15 cellular contexts compared by ENCODE assay signal in genomic region chr7:1727812-1728570, GRCh38. TPM values are rescaled to one million over a fixed set of nuclear protein-coding genes. Genes with fewer than 3 reads are reported as not detected.
DNase-seq lines count a peak whose midpoint lies in the region; ATAC-seq, FAIRE-seq and TF ChIP-seq lines count a peak whose summit lies in the region.
"Had no signal": no experiment of that assay in that cellular context is flagged by ENCODE, and none has a peak within 500 bp of the region (broad histone marks: within the 10 kb centered on the region; RNA-seq: fewer than 3 reads in every experiment).

No MANE protein-coding gene starts in this region.

- no TSS peak for BruUV-seq in HepG2 (replicated peaks; lab: Mats Ljungman, UMichigan)
- no TSS peak for BruUV-seq in K562 (replicated peaks; lab: Mats Ljungman, UMichigan)

- TF ChIP-seq EP300 in HepG2 (IDR thresholded peaks at IDR 0.05; ENCODE audit: low read depth in 2 of 2, low read length in 2 of 2) (no peak), HepG2 (CRISPR knock-in tag; IDR thresholded peaks at IDR 0.05; ENCODE audit: borderline replicate concordance) (no peak), K562 (IDR thresholded peaks at IDR 0.05; ENCODE audit: low read length) (no peak)

- peaks cover 23% of the 10 kb centered on the region for H3K4me1 ChIP-seq in HepG2 (ENCODE audit: insufficient read depth, low read length)
- H3K4me1 ChIP-seq in right lobe of liver = no peaks in the 10 kb centered on the region
- H3K4me1 ChIP-seq in K562 (replicated peaks in 1 of 2; ENCODE audit: control insufficient read depth in 2 of 2, insufficient read depth in 2 of 2, low read length in 2 of 2) = peaks cover 0 to 22% of the 10 kb centered on the region in 2 experiments; a peak in 1 of 5 replicates

- H3K27ac ChIP-seq in HepG2 (ENCODE audit: extremely low read length, insufficient read depth, low read length) (no peak overlapping the region), right lobe of liver (no peak overlapping the region), K562 (ENCODE audit: extremely low read depth, low read depth, low read length) (no peak overlapping the region)
- H3K27ac ChIP-seq: BLaER1 treated with 17β-estradiol and CSF1 and Interleukin-3, amounts not matched to agents 10 nM and 100 nM had no signal

- H4K20me1 ChIP-seq in HepG2 (ENCODE audit: insufficient read depth, low read length) (no peaks in the 10 kb centered on the region), K562 (replicated peaks; ENCODE audit: control insufficient read depth, insufficient read depth, low read length) (0 out of 2 replicates have a peak, but pooled peaks cover 3% of the 10 kb centered on the region)
- H4K20me1 ChIP-seq: BLaER1 treated with 17β-estradiol and CSF1 and Interleukin-3, amounts not matched to agents 10 nM and 100 nM had no signal

- TF ChIP-seq CTCF in HepG2 (CRISPR knock-in tag; IDR thresholded peaks at IDR 0.05) = no peak
- no peak for TF ChIP-seq CTCF in right lobe of liver (IDR thresholded peaks at IDR 0.05)
- TF ChIP-seq CTCF in K562 (IDR thresholded peaks at IDR 0.05 in 2 of 3, conservative IDR thresholded peaks at IDR 0.05 in 1 of 3; ENCODE audit: insufficient read depth in 2 of 3, low read depth in 1 of 3, low read length in 3 of 3) = no peak

- H3K4me2 ChIP-seq in HepG2 (ENCODE audit: low read depth, low read length) (no peak overlapping the region), K562 (ENCODE audit: insufficient read depth, low read length) (no peak overlapping the region)
- H3K4me2 ChIP-seq: BLaER1 treated with 17β-estradiol and CSF1 and Interleukin-3, amounts not matched to agents 10 nM and 100 nM; GM23338 had no signal

- TF ChIP-seq POLR2A in HepG2 (IDR thresholded peaks at IDR 0.05; ENCODE audit: insufficient read depth in 1 of 2, low read depth in 2 of 2, low read length in 2 of 2) = no peak
- TF ChIP-seq POLR2A in right lobe of liver (IDR thresholded peaks at IDR 0.05) = no peak
- no peak for TF ChIP-seq POLR2A in K562 (conservative IDR thresholded peaks at IDR 0.05)

- in situ Hi-C loops in HepG2 (cut with HindIII; ENCODE audit: extremely low pct_ligation_motif_present, low pct_unique_long_range_greater_than_20kb) = no loop called here
- in situ Hi-C loops in K562 (cut with MboI) = no loop called here

- H2AFZ ChIP-seq in HepG2 (ENCODE audit: low read length) (no peak overlapping the region), K562 (ENCODE audit: low read depth, low read length) (no peak overlapping the region)
- H2AFZ ChIP-seq: GM23338 had no signal

- 58% methylated on average over 7 of the region's 15 CpGs for WGBS in HepG2 (ENCODE audit: low lambda C conversion rate)
- WGBS in right lobe of liver (ENCODE audit: insufficient coverage, low coverage, low lambda C conversion rate, missing lambda C conversion rate) = 71% methylated on average over 6 of the region's 15 CpGs
- 2% methylated on average over 14 of the region's 15 CpGs for WGBS in K562 (ENCODE audit: insufficient coverage, low coverage, missing lambda C conversion rate)

- intact Hi-C loops in HepG2 (cut with micrococcal nuclease; ENCODE audit: unreplicated experiment) = no loop called here
- intact Hi-C loops in right lobe of liver (cut with DNase I) = no loop called here
- intact Hi-C loops in K562 (cut with micrococcal nuclease) = no loop called here

- H3K4me3 ChIP-seq in HepG2 (replicated peaks in 1 of 3; ENCODE audit: insufficient read depth in 1 of 3, low read depth in 2 of 3, low read length in 3 of 3) (peak overlapping the region in 1 of 3 experiments; percentile 8; a peak in 1 of 6 replicates), right lobe of liver (no peak overlapping the region), K562 (no peak overlapping the region)
- H3K4me3 ChIP-seq: BLaER1 treated with 17β-estradiol and CSF1 and Interleukin-3, amounts not matched to agents 10 nM and 100 nM; GM23338 had no signal

- DNase-seq in HepG2 (ENCODE audit: low spot score) (no peak), right lobe of liver (no peak), NCI-H1105 treated with DMSO at 0.1 percent for 48 hours (lab: John Stamatoyannopoulos, UW) (peak; percentile 36), K562 (ENCODE audit: extremely low read depth in 1 of 4, low spot score in 3 of 4) (no peak), urothelium cell line (ENCODE audit: low spot score) (no peak), iPS-NIHi7 (ENCODE audit: extremely low spot score) (no peak)
- DNase-seq: AML-193; CD4-positive, CD25-positive, alpha-beta regulatory T cell; DMS 273 treated with DMSO at 0.1 percent for 48 hours; H7; IMR-90 had no signal

- H3K9ac ChIP-seq in HepG2 (ENCODE audit: insufficient read depth, low read depth, low read length) (no peak overlapping the region), K562 (ENCODE audit: insufficient read depth in 1 of 2, low read depth in 2 of 2, low read length in 2 of 2) (no peak overlapping the region)
- H3K9ac ChIP-seq: BLaER1 treated with 17β-estradiol and CSF1 and Interleukin-3, amounts not matched to agents 10 nM and 100 nM had no signal

- ATAC-seq in HepG2 (peak; percentile 68), right lobe of liver (no peak), K562 (peak; percentile 20; the same call in 1 of the 3 replicates), GM21825 (IDR thresholded peaks at IDR 0.05; ENCODE audit: unreplicated experiment) (no peak), GM19328 (IDR thresholded peaks at IDR 0.05; ENCODE audit: unreplicated experiment) (no peak)
- ATAC-seq: GM23338 had no signal

- H3K79me2 ChIP-seq in HepG2 (ENCODE audit: insufficient read depth, low read length) (no peaks in the 10 kb centered on the region), K562 (ENCODE audit: control insufficient read depth, insufficient read depth, low read length) (no peaks in the 10 kb centered on the region)

- FAIRE-seq in HepG2 (lab: Jason Lieb, UNC) (no peak), K562 (lab: Jason Lieb, UNC) (no peak), urothelium cell line (lab: Jason Lieb, UNC) (peak; percentile 79)

- H3K9me1 ChIP-seq in K562 (ENCODE audit: control insufficient read depth, insufficient read depth, low read length) = no peaks in the 10 kb centered on the region

- H3K9me3 ChIP-seq in HepG2 (ENCODE audit: low read length) (peaks cover 22% of the 10 kb centered on the region; the same call in 1 of the 2 replicates), right lobe of liver (no peaks in the 10 kb centered on the region), K562 (replicated peaks; ENCODE audit: control insufficient read depth, insufficient read depth, low read depth, low read length) (no peaks in the 10 kb centered on the region)

- CTCF ChIA-PET in HepG2 (lab: Yijun Ruan, JAX; ENCODE audit: low intra/inter-chr PET ratio, low total read pairs) (no interaction called here), K562 (lab: Yijun Ruan, JAX; ENCODE audit: low intra/inter-chr PET ratio) (no interaction called here)

- H3K27me3 ChIP-seq in HepG2 (ENCODE audit: control insufficient read depth in 1 of 2, insufficient read depth in 2 of 2, low read length in 2 of 2) = peaks cover 2 to 23% of the 10 kb centered on the region in 2 experiments; a peak in 4 of 5 replicates
- no peaks in the 10 kb centered on the region for H3K27me3 ChIP-seq in right lobe of liver
- peaks cover 51 to 82% of the 10 kb centered on the region in 2 experiments for H3K27me3 ChIP-seq in K562 (ENCODE audit: control insufficient read depth in 2 of 2, insufficient read depth in 2 of 2, low read length in 2 of 2)
- H3K27me3 ChIP-seq: BLaER1 treated with 17β-estradiol and CSF1 and Interleukin-3, amounts not matched to agents 10 nM and 100 nM had no signal

- no peak for TF ChIP-seq RAD21 in HepG2 (CRISPR knock-in tag; IDR thresholded peaks at IDR 0.05)
- TF ChIP-seq RAD21 in K562 (CRISPR knock-in tag; conservative IDR thresholded peaks at IDR 0.05 in 1 of 2, IDR thresholded peaks at IDR 0.05 in 1 of 2) = no peak

- H3K36me3 ChIP-seq in HepG2 (replicated peaks in 1 of 2; ENCODE audit: control insufficient read depth in 1 of 2, insufficient read depth in 2 of 2, low read length in 2 of 2) (no peaks in the 10 kb centered on the region), right lobe of liver (no peaks in the 10 kb centered on the region), K562 (ENCODE audit: control insufficient read depth, insufficient read depth, low read length) (no peaks in the 10 kb centered on the region)

- POLR2A ChIA-PET in HepG2 (lab: Yijun Ruan, JAX) (no interaction called here), K562 (lab: Yijun Ruan, JAX) (no interaction called here)

RNA-seq across cellular contexts. Expression of gene ELFN1, which starts 57.9 kb away (rescaled TPM):
- total RNA-seq in HepG2 (2016; rRNA removed; fragmentation: Illumina TruSeq; extraction: Trizol) = 0.13 and 0.18 TPM in 2 replicates
- 0.10 TPM in 1 of 2 replicates, not detected in the other for total RNA-seq in HepG2 (2016; cell fraction: cytosol; rRNA removed; fragmentation: Illumina TruSeq; extraction: Trizol; ENCODE audit: low read depth)
- total RNA-seq in HepG2 (2016; cell fraction: insoluble cytoplasmic fraction; rRNA removed; fragmentation: Illumina TruSeq; extraction: Trizol) = 0.21 and 0.28 TPM in 2 replicates
- total RNA-seq in HepG2 (2016; cell fraction: membrane; rRNA removed; fragmentation: Illumina TruSeq; extraction: Trizol) = 0.10 and 0.12 TPM in 2 replicates
- total RNA-seq in HepG2 (2016; cell fraction: nucleus; rRNA removed; fragmentation: Illumina TruSeq; extraction: Trizol) = 0.13 and 0.19 TPM in 2 replicates
- polyA plus RNA-seq in HepG2 (2011; rRNA removed) = 0.13 and 1.5 TPM in 2 replicates
- polyA plus RNA-seq in HepG2 (2011; cell fraction: cytosol; rRNA removed) = 0.32 and 1.0 TPM in 2 replicates
- polyA plus RNA-seq in HepG2 (2011; cell fraction: nucleus; rRNA removed) = 0.48 and 1.6 TPM in 2 replicates
- 0.28 and 1.0 TPM in 2 replicates for polyA plus RNA-seq in HepG2 (2012)
- 0.03 and 0.05 TPM in 2 replicates for polyA plus RNA-seq in HepG2 (2016; cell fraction: cytosol; fragmentation: Illumina TruSeq; extraction: Trizol; ENCODE audit: low read depth)
- polyA plus RNA-seq in HepG2 (2016; cell fraction: insoluble cytoplasmic fraction; fragmentation: Illumina TruSeq; extraction: Trizol; ENCODE audit: low read depth) = 0.22 and 0.29 TPM in 2 replicates
- 0.09 and 0.12 TPM in 2 replicates for polyA plus RNA-seq in HepG2 (2016; cell fraction: membrane; fragmentation: Illumina TruSeq; extraction: Trizol; ENCODE audit: low read depth)
- 0.27 and 0.31 TPM in 2 replicates for polyA plus RNA-seq in HepG2 (2016; cell fraction: nucleus; fragmentation: Illumina TruSeq; extraction: Trizol; ENCODE audit: insufficient read depth, low read depth)
- polyA minus RNA-seq in HepG2 (2011; rRNA and poly(A)+ RNA removed; ENCODE audit: low replicate concordance) = 0.21 and 0.50 TPM in 2 replicates
- polyA minus RNA-seq in HepG2 (2011; cell fraction: cytosol; rRNA and poly(A)+ RNA removed) = 0.18 and 1.1 TPM in 2 replicates
- polyA minus RNA-seq in HepG2 (2011; cell fraction: nucleus; rRNA and poly(A)+ RNA removed) = 0.13 and 0.50 TPM in 2 replicates
- 10 to 100 TPM in 1 of 6 experiments, 1 to 10 TPM in 5; 5.4 to 13.0 (median 7.5) TPM for total RNA-seq in right lobe of liver
- total RNA-seq in K562 (2011; cell fraction: chromatin; rRNA removed; ENCODE audit: low replicate concordance) = 0.25 TPM in 1 of 2 replicates, not detected in the other
- 0.39 and 0.67 TPM in 2 replicates for total RNA-seq in K562 (2011; cell fraction: nucleolus; rRNA removed)
- 0.07 and 0.31 TPM in 2 replicates for total RNA-seq in K562 (2011; cell fraction: nucleoplasm; rRNA removed)
- 0.23 and 0.45 TPM in 2 replicates for total RNA-seq in K562 (2014; rRNA removed)
- 0.04 and 0.06 TPM in 2 replicates for total RNA-seq in K562 (2014; rRNA removed; fragmentation: Illumina TruSeq; extraction: Trizol)
- total RNA-seq in K562 (2015; rRNA removed; fragmentation: Illumina TruSeq; extraction: Trizol) = 0.08 and 0.18 TPM in 2 replicates
- 0.45 and 0.64 TPM in 2 replicates for total RNA-seq in K562 (2021)
- 0.13 and 0.41 TPM in 2 replicates for polyA plus RNA-seq in K562 (2011; rRNA removed)
- 0.44 and 0.81 TPM in 2 replicates for polyA plus RNA-seq in K562 (2011; cell fraction: cytosol; rRNA removed)
- polyA plus RNA-seq in K562 (2011; cell fraction: nucleus; rRNA removed) = 0.26 and 0.31 TPM in 2 replicates
- polyA plus RNA-seq in K562 (2012) = 0.35 and 0.39 TPM in 2 replicates
- polyA plus RNA-seq in K562 (2014; fragmentation: Illumina TruSeq; extraction: Trizol) = 0.06 and 0.28 TPM in 2 replicates
- not detected for polyA plus RNA-seq in K562 (2014; fragmentation: Nextera tagmentation; extraction: Ambion mirVana)
- polyA plus RNA-seq in K562 (2014; rRNA removed) = 0.11 and 0.33 TPM in 2 replicates
- 0.07 and 0.15 TPM in 2 replicates for polyA minus RNA-seq in K562 (2011; rRNA and poly(A)+ RNA removed)
- polyA minus RNA-seq in K562 (2011; cell fraction: cytosol; rRNA and poly(A)+ RNA removed) = 0.38 and 1.0 TPM in 2 replicates
- polyA minus RNA-seq in K562 (2011; cell fraction: nucleus; rRNA and poly(A)+ RNA removed) = 0.13 and 0.44 TPM in 2 replicates
- total RNA-seq: CD4-positive, CD25-positive, alpha-beta regulatory T cell had no signal
- polyA plus RNA-seq: CD4-positive, CD25-positive, alpha-beta regulatory T cell had no signal

Comparison
In these comparisons a context has a peak if more than half of its experiments do, and no peak if none do; other contexts are left out.
1. ATAC-seq: peak in HepG2 (single experiment) and K562 (single experiment); none in right lobe of liver (0 of 4), GM21825 (single experiment) and GM19328 (single experiment).
2. Of the 241 proteins assayed by ChIP-seq in both HepG2 and K562: peak only in HepG2: none; only in K562: none; in both: ZNF121; in neither: 240.